1 cellular context compared by ENCODE assay signal in genomic region chr7:35801392-35802101, GRCh38.
TF ChIP-seq lines count a peak whose summit lies in the region.

No MANE protein-coding gene starts in this region.

TF ChIP-seq in K562, 482 proteins besides CTCF, POLR2A, EP300 and RAD21 (continued from another document and continues in another):
- peak; percentile 22; the same call in 1 of the 2 replicates for TF ChIP-seq MGA (IDR thresholded peaks at IDR 0.05)
- no peak for TF ChIP-seq CAMTA2 (CRISPR knock-in tag; conservative IDR thresholded peaks at IDR 0.05)
- no peak for TF ChIP-seq CREBBP (IDR thresholded peaks at IDR 0.05; ENCODE audit: low read depth, low read length)
- no peak for TF ChIP-seq TFAM (CRISPR knock-in tag; conservative IDR thresholded peaks at IDR 0.05)
- no peak for TF ChIP-seq CBX2 (IDR thresholded peaks at IDR 0.05; ENCODE audit: insufficient read depth, low read length, poor library complexity, severe bottlenecking)
- TF ChIP-seq POLR2B (IDR thresholded peaks at IDR 0.05; ENCODE audit: low read depth, partially characterized antibody), result no peak
- TF ChIP-seq, protein P1, sequence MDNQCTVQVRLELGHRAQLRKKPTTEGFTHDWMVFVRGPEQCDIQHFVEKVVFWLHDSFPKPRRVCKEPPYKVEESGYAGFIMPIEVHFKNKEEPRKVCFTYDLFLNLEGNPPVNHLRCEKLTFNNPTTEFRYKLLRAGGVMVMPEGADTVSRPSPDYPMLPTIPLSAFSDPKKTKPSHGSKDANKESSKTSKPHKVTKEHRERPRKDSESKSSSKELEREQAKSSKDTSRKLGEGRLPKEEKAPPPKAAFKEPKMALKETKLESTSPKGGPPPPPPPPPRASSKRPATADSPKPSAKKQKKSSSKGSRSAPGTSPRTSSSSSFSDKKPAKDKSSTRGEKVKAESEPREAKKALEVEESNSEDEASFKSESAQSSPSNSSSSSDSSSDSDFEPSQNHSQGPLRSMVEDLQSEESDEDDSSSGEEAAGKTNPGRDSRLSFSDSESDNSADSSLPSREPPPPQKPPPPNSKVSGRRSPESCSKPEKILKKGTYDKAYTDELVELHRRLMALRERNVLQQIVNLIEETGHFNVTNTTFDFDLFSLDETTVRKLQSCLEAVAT (IDR thresholded peaks at IDR 0.05), result 0 out of 4 replicates have a peak, but pooled peaks have one; percentile 41 to 53
- TF ChIP-seq YBX1 (IDR thresholded peaks at IDR 0.05), result no peak
- peak; percentile 89 for TF ChIP-seq ZBTB1 (CRISPR knock-in tag; IDR thresholded peaks at IDR 0.05; ENCODE audit: borderline replicate concordance, low read depth)
- TF ChIP-seq ZNF707 (CRISPR knock-in tag; conservative IDR thresholded peaks at IDR 0.05), result no peak
- TF ChIP-seq THAP7 (CRISPR knock-in tag; IDR thresholded peaks at IDR 0.05), result no peak
- TF ChIP-seq, protein P2, sequence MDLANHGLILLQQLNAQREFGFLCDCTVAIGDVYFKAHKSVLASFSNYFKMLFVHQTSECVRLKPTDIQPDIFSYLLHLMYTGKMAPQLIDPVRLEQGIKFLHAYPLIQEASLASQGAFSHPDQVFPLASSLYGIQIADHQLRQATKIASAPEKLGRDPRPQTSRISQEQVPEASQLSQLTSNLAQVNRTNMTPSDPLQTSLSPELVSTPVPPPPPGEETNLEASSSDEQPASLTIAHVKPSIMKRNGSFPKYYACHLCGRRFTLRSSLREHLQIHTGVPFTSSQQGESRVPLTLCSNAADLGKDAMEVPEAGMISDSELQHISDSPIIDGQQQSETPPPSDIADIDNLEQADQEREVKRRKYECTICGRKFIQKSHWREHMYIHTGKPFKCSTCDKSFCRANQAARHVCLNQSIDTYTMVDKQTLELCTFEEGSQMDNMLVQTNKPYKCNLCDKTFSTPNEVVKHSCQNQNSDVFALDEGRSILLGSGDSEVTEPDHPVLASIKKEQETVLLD (IDR thresholded peaks at IDR 0.05), result 0 out of 2 replicates have a peak, but pooled peaks have one; percentile 41
- no peak for TF ChIP-seq KLF1 (tag; IDR thresholded peaks at IDR 0.05)
- no peak for TF ChIP-seq XRCC4 (IDR thresholded peaks at IDR 0.05; ENCODE audit: extremely low read depth, insufficient read depth, insufficient read length)
- TF ChIP-seq CHCHD3 (CRISPR knock-in tag; IDR thresholded peaks at IDR 0.05), result no peak
- TF ChIP-seq ZNF175 (CRISPR knock-in tag; IDR thresholded peaks at IDR 0.05; ENCODE audit: low read depth), result no peak
- TF ChIP-seq ZNF445 (CRISPR knock-in tag; IDR thresholded peaks at IDR 0.05; ENCODE audit: low read depth), result no peak
- no peak for TF ChIP-seq ZZZ3 (IDR thresholded peaks at IDR 0.05)
- no peak for TF ChIP-seq DMBX1 (CRISPR knock-in tag; IDR thresholded peaks at IDR 0.05; ENCODE audit: borderline replicate concordance)
- TF ChIP-seq, protein P3, sequence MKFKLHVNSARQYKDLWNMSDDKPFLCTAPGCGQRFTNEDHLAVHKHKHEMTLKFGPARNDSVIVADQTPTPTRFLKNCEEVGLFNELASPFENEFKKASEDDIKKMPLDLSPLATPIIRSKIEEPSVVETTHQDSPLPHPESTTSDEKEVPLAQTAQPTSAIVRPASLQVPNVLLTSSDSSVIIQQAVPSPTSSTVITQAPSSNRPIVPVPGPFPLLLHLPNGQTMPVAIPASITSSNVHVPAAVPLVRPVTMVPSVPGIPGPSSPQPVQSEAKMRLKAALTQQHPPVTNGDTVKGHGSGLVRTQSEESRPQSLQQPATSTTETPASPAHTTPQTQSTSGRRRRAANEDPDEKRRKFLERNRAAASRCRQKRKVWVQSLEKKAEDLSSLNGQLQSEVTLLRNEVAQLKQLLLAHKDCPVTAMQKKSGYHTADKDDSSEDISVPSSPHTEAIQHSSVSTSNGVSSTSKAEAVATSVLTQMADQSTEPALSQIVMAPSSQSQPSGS (CRISPR knock-in tag; IDR thresholded peaks at IDR 0.05), result no peak
- TF ChIP-seq BRCA1 (IDR thresholded peaks at IDR 0.05), result no peak
- TF ChIP-seq BRCA1 (CRISPR knock-in tag; IDR thresholded peaks at IDR 0.05), result no peak
- TF ChIP-seq, protein P4, sequence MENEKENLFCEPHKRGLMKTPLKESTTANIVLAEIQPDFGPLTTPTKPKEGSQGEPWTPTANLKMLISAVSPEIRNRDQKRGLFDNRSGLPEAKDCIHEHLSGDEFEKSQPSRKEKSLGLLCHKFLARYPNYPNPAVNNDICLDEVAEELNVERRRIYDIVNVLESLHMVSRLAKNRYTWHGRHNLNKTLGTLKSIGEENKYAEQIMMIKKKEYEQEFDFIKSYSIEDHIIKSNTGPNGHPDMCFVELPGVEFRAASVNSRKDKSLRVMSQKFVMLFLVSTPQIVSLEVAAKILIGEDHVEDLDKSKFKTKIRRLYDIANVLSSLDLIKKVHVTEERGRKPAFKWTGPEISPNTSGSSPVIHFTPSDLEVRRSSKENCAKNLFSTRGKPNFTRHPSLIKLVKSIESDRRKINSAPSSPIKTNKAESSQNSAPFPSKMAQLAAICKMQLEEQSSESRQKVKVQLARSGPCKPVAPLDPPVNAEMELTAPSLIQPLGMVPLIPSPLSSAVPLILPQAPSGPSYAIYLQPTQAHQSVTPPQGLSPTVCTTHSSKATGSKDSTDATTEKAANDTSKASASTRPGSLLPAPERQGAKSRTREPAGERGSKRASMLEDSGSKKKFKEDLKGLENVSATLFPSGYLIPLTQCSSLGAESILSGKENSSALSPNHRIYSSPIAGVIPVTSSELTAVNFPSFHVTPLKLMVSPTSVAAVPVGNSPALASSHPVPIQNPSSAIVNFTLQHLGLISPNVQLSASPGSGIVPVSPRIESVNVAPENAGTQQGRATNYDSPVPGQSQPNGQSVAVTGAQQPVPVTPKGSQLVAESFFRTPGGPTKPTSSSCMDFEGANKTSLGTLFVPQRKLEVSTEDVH (IDR thresholded peaks at IDR 0.05; ENCODE audit: low read depth, partially characterized antibody), result no peak
- TF ChIP-seq NFRKB (IDR thresholded peaks at IDR 0.05; ENCODE audit: low read depth), result no peak
- TF ChIP-seq RNF2 (IDR thresholded peaks at IDR 0.05), result no peak
- TF ChIP-seq, protein P5, sequence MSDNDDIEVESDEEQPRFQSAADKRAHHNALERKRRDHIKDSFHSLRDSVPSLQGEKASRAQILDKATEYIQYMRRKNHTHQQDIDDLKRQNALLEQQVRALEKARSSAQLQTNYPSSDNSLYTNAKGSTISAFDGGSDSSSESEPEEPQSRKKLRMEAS (CRISPR knock-in tag; IDR thresholded peaks at IDR 0.05), result no peak
- no peak for TF ChIP-seq NCOR1 (IDR thresholded peaks at IDR 0.05)
- no peak for TF ChIP-seq EGR1 (conservative IDR thresholded peaks at IDR 0.05)
- TF ChIP-seq NFIC (IDR thresholded peaks at IDR 0.05), result no peak
- TF ChIP-seq BDP1 (IDR thresholded peaks at IDR 0.05; ENCODE audit: insufficient read depth, insufficient read length), result no peak
- TF ChIP-seq HDAC6 (IDR thresholded peaks at IDR 0.05; ENCODE audit: low read depth, low read length), result no peak
- TF ChIP-seq, protein P6, sequence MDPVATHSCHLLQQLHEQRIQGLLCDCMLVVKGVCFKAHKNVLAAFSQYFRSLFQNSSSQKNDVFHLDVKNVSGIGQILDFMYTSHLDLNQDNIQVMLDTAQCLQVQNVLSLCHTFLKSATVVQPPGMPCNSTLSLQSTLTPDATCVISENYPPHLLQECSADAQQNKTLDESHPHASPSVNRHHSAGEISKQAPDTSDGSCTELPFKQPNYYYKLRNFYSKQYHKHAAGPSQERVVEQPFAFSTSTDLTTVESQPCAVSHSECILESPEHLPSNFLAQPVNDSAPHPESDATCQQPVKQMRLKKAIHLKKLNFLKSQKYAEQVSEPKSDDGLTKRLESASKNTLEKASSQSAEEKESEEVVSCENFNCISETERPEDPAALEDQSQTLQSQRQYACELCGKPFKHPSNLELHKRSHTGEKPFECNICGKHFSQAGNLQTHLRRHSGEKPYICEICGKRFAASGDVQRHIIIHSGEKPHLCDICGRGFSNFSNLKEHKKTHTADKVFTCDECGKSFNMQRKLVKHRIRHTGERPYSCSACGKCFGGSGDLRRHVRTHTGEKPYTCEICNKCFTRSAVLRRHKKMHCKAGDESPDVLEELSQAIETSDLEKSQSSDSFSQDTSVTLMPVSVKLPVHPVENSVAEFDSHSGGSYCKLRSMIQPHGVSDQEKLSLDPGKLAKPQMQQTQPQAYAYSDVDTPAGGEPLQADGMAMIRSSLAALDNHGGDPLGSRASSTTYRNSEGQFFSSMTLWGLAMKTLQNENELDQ (CRISPR knock-in tag; IDR thresholded peaks at IDR 0.05; ENCODE audit: borderline replicate concordance), result no peak
- TF ChIP-seq CEBPG (CRISPR knock-in tag; IDR thresholded peaks at IDR 0.05), result no peak
- no peak for TF ChIP-seq CEBPG (tag; conservative IDR thresholded peaks at IDR 0.05 in 1 of 2, IDR thresholded peaks at IDR 0.05 in 1 of 2)
- TF ChIP-seq, protein P7, sequence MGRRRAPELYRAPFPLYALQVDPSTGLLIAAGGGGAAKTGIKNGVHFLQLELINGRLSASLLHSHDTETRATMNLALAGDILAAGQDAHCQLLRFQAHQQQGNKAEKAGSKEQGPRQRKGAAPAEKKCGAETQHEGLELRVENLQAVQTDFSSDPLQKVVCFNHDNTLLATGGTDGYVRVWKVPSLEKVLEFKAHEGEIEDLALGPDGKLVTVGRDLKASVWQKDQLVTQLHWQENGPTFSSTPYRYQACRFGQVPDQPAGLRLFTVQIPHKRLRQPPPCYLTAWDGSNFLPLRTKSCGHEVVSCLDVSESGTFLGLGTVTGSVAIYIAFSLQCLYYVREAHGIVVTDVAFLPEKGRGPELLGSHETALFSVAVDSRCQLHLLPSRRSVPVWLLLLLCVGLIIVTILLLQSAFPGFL (CRISPR knock-in tag; IDR thresholded peaks at IDR 0.05), result no peak
